Comparison of ENCODE assay signal across 7 cellular contexts in the genomic region with DNA sequence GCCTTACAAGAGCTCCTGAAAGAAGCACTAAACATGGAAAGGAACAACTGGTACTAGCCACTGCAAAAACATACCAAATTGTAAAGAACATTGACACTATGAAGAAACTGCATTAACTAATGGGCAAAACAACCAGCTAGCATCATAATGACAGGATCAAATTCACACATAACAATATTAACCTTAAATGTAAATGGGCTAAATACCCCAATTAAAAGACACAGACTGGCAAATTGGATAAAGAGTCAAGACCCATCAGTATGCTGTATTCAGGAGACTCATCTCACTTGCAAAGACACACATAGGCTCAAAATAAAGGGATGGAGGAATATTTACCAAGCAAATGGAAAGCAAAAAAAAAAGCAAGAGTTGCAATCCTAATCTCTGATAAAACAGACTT. TPM values are rescaled to one million over a fixed set of nuclear protein-coding genes. Genes with fewer than 3 reads are reported as not detected.
"Had no signal": no experiment of that assay in that cellular context is flagged by ENCODE, and none has a peak within 500 bp of the region (broad histone marks: within the 10 kb centered on the region; RNA-seq: fewer than 3 reads in every experiment).

No MANE protein-coding gene starts in this region.

RNA-seq across cellular contexts. Expression of a gene that starts 34.1 kb away (rescaled TPM):
- total RNA-seq: GM23248, GM23338, H1, H4, H7, H9, HFFc6 had no signal
- polyA plus RNA-seq: GM23248, GM23338, H1 had no signal
